Comparison of ENCODE assay signal across 23 cellular contexts in genomic region chr6:137084865-137085617, GRCh38. TPM values are rescaled to one million over a fixed set of nuclear protein-coding genes. Genes with fewer than 3 reads are reported as not detected.
DNase-seq lines count a peak whose midpoint lies in the region; ATAC-seq, FAIRE-seq and TF ChIP-seq lines count a peak whose summit lies in the region.
"Had no signal": no experiment of that assay in that cellular context is flagged by ENCODE, and none has a peak within 500 bp of the region (broad histone marks: within the 10 kb centered on the region; RNA-seq: fewer than 3 reads in every experiment).

No MANE protein-coding gene starts in this region.

- RAD21 ChIA-PET in GM12878 (lab: Charles Lee; ENCODE audit: unreplicated experiment) = interaction anchor here (1.0 to 9.3 kb wide), 12 partner anchors 9 to 620 kb away, joined by 3 to 80 read pairs (median 4); no protein-coding TSS in a partner anchor

- H3K27ac ChIP-seq in ACC112 (ENCODE audit: low read depth, low read length) (no peak overlapping the region), GM12878 (ENCODE audit: control insufficient read depth, insufficient read depth) (peak overlapping the region; percentile 24; the same call in 1 of the 2 replicates), HepG2 (ENCODE audit: extremely low read length, insufficient read depth, low read length) (no peak overlapping the region)
- H3K27ac ChIP-seq: A549, PC-9 had no signal

- 0% methylated on average over 2 of the region's 2 CpGs for WGBS in GM12878 (ENCODE audit: insufficient coverage, insufficient replicate concordance, low lambda C conversion rate, missing lambda C conversion rate)
- WGBS in HepG2 (ENCODE audit: low lambda C conversion rate) = 0% methylated on average over 2 of the region's 2 CpGs

- peak overlapping the region; percentile 17 for H2AFZ ChIP-seq in ACC112 (ENCODE audit: low read length, unreplicated experiment)
- peak overlapping the region; percentile 3; the same call in 1 of the 2 replicates for H2AFZ ChIP-seq in GM12878 (ENCODE audit: control insufficient read depth, low read depth, low read length)
- H2AFZ ChIP-seq in HepG2 (ENCODE audit: low read length) = no peak overlapping the region
- H2AFZ ChIP-seq: PC-9 had no signal

- TF ChIP-seq CTCF in D721Med (IDR thresholded peaks at IDR 0.05; ENCODE audit: insufficient read depth, missing control alignments) (no peak), GM12878 (IDR thresholded peaks at IDR 0.05 in 2 of 3, conservative IDR thresholded peaks at IDR 0.05 in 1 of 3; ENCODE audit: control insufficient read depth in 2 of 3, extremely low read depth in 1 of 3, insufficient read depth in 1 of 3, low read depth in 3 of 3, low read length in 3 of 3) (no peak), HepG2 (CRISPR knock-in tag; IDR thresholded peaks at IDR 0.05) (no peak)

- H3K4me2 ChIP-seq in GM12878 (ENCODE audit: control insufficient read depth, insufficient read depth) (peak overlapping the region; percentile 30; the same call in 1 of the 2 replicates), HepG2 (ENCODE audit: low read depth, low read length) (no peak overlapping the region)
- H3K4me2 ChIP-seq: A549, PC-9, SK-N-SH had no signal

- ATAC-seq in GM12878 = peak; percentile 67
- no peak for ATAC-seq in GM18861 (IDR thresholded peaks at IDR 0.05; ENCODE audit: unreplicated experiment)
- no peak for ATAC-seq in HepG2
- ATAC-seq: A549 had no signal

- no peaks in the 10 kb centered on the region for H3K36me3 ChIP-seq in ACC112 (ENCODE audit: insufficient read depth, low read length)
- no peaks in the 10 kb centered on the region for H3K36me3 ChIP-seq in GM12878 (ENCODE audit: control insufficient read depth in 2 of 2, insufficient read depth in 2 of 2, low read length in 1 of 2)
- H3K36me3 ChIP-seq in HepG2 (replicated peaks in 1 of 2; ENCODE audit: control insufficient read depth in 1 of 2, insufficient read depth in 2 of 2, low read length in 2 of 2) = no peaks in the 10 kb centered on the region
- H3K36me3 ChIP-seq: BE2C had no signal

- TF ChIP-seq POLR2A in GM12878 (IDR thresholded peaks at IDR 0.05; ENCODE audit: low read depth, low read length) = no peak
- TF ChIP-seq POLR2A in HepG2 (IDR thresholded peaks at IDR 0.05; ENCODE audit: insufficient read depth in 1 of 2, low read depth in 2 of 2, low read length in 2 of 2) = no peak

- DNase-seq in D721Med (ENCODE audit: insufficient read length, low spot score) = no peak
- DNase-seq in NOMO-1 treated with DMSO at 0.1 percent for 48 hours (lab: John Stamatoyannopoulos, UW; ENCODE audit: unreplicated experiment) = peak; percentile 37
- no peak for DNase-seq in GM12878 (ENCODE audit: low read depth, low spot score)
- DNase-seq in HepG2 (ENCODE audit: low spot score) = no peak
- no peak for DNase-seq in NCI-H146 treated with DMSO at 0.1 percent for 48 hours (lab: John Stamatoyannopoulos, UW; ENCODE audit: unreplicated experiment)
- DNase-seq: BE2C; CD4-positive, alpha-beta T cell; COR-L47; DND-41; Kasumi-1; NCI-H1105; NCI-H1694; NCI-H2081; NCI-H524 treated with DMSO at 0.1 percent for 48 hours; NCI-H82; PC-9; RPMI8226; SHP77 treated with DMSO at 0.1 percent for 48 hours; SK-N-SH had no signal

- SMC1A ChIA-PET in GM12878 (lab: Charles Lee; ENCODE audit: uncharacterized antibody, unreplicated experiment) = interaction anchor here (1.0 to 10.2 kb wide), 19 partner anchors 8 to 568 kb away, joined by 3 to 110 read pairs (median 5); no protein-coding TSS in a partner anchor

- POLR2A ChIA-PET in GM12878 (lab: Charles Lee) = interaction anchor here (0.6 kb wide), 1 partner anchor 175 kb away, joined by 3 read pairs; no protein-coding TSS in a partner anchor
- POLR2A ChIA-PET in HepG2 (lab: Yijun Ruan, JAX) = no interaction called here

- TF ChIP-seq EP300 in GM12878 (IDR thresholded peaks at IDR 0.05; ENCODE audit: borderline replicate concordance in 1 of 2, control insufficient read depth in 1 of 2, low read depth in 2 of 2, low read length in 2 of 2) (no peak), HepG2 (IDR thresholded peaks at IDR 0.05; ENCODE audit: low read depth in 2 of 2, low read length in 2 of 2) (no peak), HepG2 (CRISPR knock-in tag; IDR thresholded peaks at IDR 0.05; ENCODE audit: borderline replicate concordance) (no peak)

- H3K27me3 ChIP-seq in ACC112 (ENCODE audit: insufficient read depth, low read length) (0 out of 2 replicates have a peak, but pooled peaks cover 4% of the 10 kb centered on the region), GM12878 (replicated peaks in 1 of 2; ENCODE audit: control insufficient read depth in 2 of 2, insufficient read depth in 2 of 2, low read length in 1 of 2) (no peaks in the 10 kb centered on the region), HepG2 (ENCODE audit: control insufficient read depth in 1 of 2, insufficient read depth in 2 of 2, low read length in 2 of 2) (no peaks in the 10 kb centered on the region; a peak in 2 of 5 replicates)
- H3K27me3 ChIP-seq: BE2C had no signal

- intact Hi-C loops in GM12878 (cut with micrococcal nuclease; ENCODE audit: unreplicated experiment) (no loop called here), HepG2 (cut with micrococcal nuclease; ENCODE audit: unreplicated experiment) (no loop called here)

- TF ChIP-seq RAD21 in GM12878 (IDR thresholded peaks at IDR 0.05; ENCODE audit: insufficient read depth, low read depth, low read length) = no peak
- no peak for TF ChIP-seq RAD21 in HepG2 (CRISPR knock-in tag; IDR thresholded peaks at IDR 0.05)

- H3K79me2 ChIP-seq in ACC112 (ENCODE audit: control insufficient read depth, insufficient read depth, low read length, unreplicated experiment) (no peaks in the 10 kb centered on the region), GM12878 (ENCODE audit: control insufficient read depth, insufficient read depth, low read length) (no peaks in the 10 kb centered on the region), HepG2 (ENCODE audit: insufficient read depth, low read length) (no peaks in the 10 kb centered on the region)

- CTCF ChIA-PET in GM12878 (lab: Yijun Ruan, JAX) (interaction anchor here (0.7 to 12.9 kb wide), 13 partner anchors 8 to 553 kb away, joined by 3 to 164 read pairs (median 4); no protein-coding TSS in a partner anchor), HepG2 (lab: Yijun Ruan, JAX; ENCODE audit: low intra/inter-chr PET ratio, low total read pairs) (no interaction called here)

- H3K9me3 ChIP-seq in GM12878 (replicated peaks; ENCODE audit: control insufficient read depth, insufficient read depth, low read length) (no peaks in the 10 kb centered on the region; the same call in 2 of the 3 replicates), HepG2 (ENCODE audit: low read length) (no peaks in the 10 kb centered on the region)
- H3K9me3 ChIP-seq: A549, BE2C, SK-N-SH had no signal

- in situ Hi-C loops in GM12878 (cut with MboI) (loop anchor here (5.0 kb wide), 1 partner anchor 332 kb away; no protein-coding TSS in a partner anchor), HepG2 (cut with HindIII; ENCODE audit: extremely low pct_ligation_motif_present, low pct_unique_long_range_greater_than_20kb) (loop anchor here (25.0 kb wide), 1 partner anchor 877 kb away; no protein-coding TSS in a partner anchor)

- H3K9ac ChIP-seq in GM12878 (ENCODE audit: control insufficient read depth, insufficient read depth, low read length) (no peak overlapping the region), HepG2 (ENCODE audit: insufficient read depth, low read depth, low read length) (no peak overlapping the region)
- H3K9ac ChIP-seq: SK-N-SH had no signal

- FAIRE-seq in D721Med (lab: Jason Lieb, UNC) (peak; percentile 38), GM12878 (lab: Jason Lieb, UNC) (no peak), HepG2 (lab: Jason Lieb, UNC) (no peak)
- FAIRE-seq: A549 had no signal

- H3K4me3 ChIP-seq in ACC112 (ENCODE audit: low read depth, low read length) (no peak overlapping the region), GM12878 (no peak overlapping the region), HepG2 (replicated peaks in 1 of 3; ENCODE audit: insufficient read depth in 1 of 3, low read depth in 2 of 3, low read length in 3 of 3) (no peak overlapping the region)
- H3K4me3 ChIP-seq: A549, PC-9 had no signal

- H3K4me1 ChIP-seq in ACC112 (ENCODE audit: control insufficient read depth, insufficient read depth, low read length, unreplicated experiment) = no peaks in the 10 kb centered on the region
- peaks cover 26% of the 10 kb centered on the region for H3K4me1 ChIP-seq in GM12878 (ENCODE audit: control insufficient read depth, insufficient read depth, low read length)
- H3K4me1 ChIP-seq in HepG2 (ENCODE audit: insufficient read depth, low read length) = no peaks in the 10 kb centered on the region
- H3K4me1 ChIP-seq: A549, BE2C had no signal

- BruUV-seq in GM12878 (replicated peaks; lab: Mats Ljungman, UMichigan) = no TSS peak
- no TSS peak for BruUV-seq in HepG2 (replicated peaks; lab: Mats Ljungman, UMichigan)

- no peaks in the 10 kb centered on the region for H4K20me1 ChIP-seq in GM12878 (ENCODE audit: control insufficient read depth, insufficient read depth)
- no peaks in the 10 kb centered on the region for H4K20me1 ChIP-seq in HepG2 (ENCODE audit: insufficient read depth, low read length)

RNA-seq across cellular contexts. Expression of gene IL20RA, which starts 40.3 kb away (rescaled TPM):
- 0.19 TPM in 1 of 2 replicates, not detected in the other for total RNA-seq in GM12878 (2013; cell fraction: nucleolus; rRNA removed)
- 0.11 TPM in 1 of 2 replicates, not detected in the other for total RNA-seq in GM12878 (2014; rRNA removed)
- 0.09 TPM in 1 of 2 replicates, not detected in the other for total RNA-seq in GM12878 (2014; rRNA removed; fragmentation: Illumina TruSeq; extraction: Trizol)
- 0.08 TPM in 1 of 2 replicates, not detected in the other for total RNA-seq in GM12878 (2021)
- polyA plus RNA-seq in GM12878 (2011; ENCODE audit: low read depth) = not detected
- polyA plus RNA-seq in GM12878 (2011; rRNA removed) = 0.11 and 0.16 TPM in 2 replicates
- polyA plus RNA-seq in GM12878 (2011; cell fraction: cytosol; rRNA removed) = 0.02 and 0.06 TPM in 2 replicates
- polyA plus RNA-seq in GM12878 (2011; cell fraction: nucleus; rRNA removed) = 0.06 and 0.09 TPM in 2 replicates
- not detected in 2 replicates for polyA plus RNA-seq in GM12878 (2012)
- polyA plus RNA-seq in GM12878 (2014; fragmentation: Illumina TruSeq; extraction: Trizol) = 0.03 TPM in 1 of 2 replicates, not detected in the other
- polyA plus RNA-seq in GM12878 (2014; fragmentation: Nextera tagmentation; extraction: Ambion mirVana) = under 1 TPM; 0.02 to 0.16 TPM
- 0.05 TPM in 1 of 2 replicates, not detected in the other for polyA plus RNA-seq in GM12878 (2014; rRNA removed)
- polyA plus RNA-seq in GM12878 (2016; fragmentation: Nextera tagmentation; extraction: Ambion mirVana) = not detected
- polyA minus RNA-seq in GM12878 (2011; rRNA and poly(A)+ RNA removed) = not detected in 2 replicates
- not detected in 2 replicates for polyA minus RNA-seq in GM12878 (2011; cell fraction: cytosol; rRNA and poly(A)+ RNA removed)
- polyA minus RNA-seq in GM12878 (2011; cell fraction: nucleus; rRNA and poly(A)+ RNA removed) = not detected in 2 replicates
- not detected in 2 replicates for total RNA-seq in HepG2 (2016; rRNA removed; fragmentation: Illumina TruSeq; extraction: Trizol)
- total RNA-seq in HepG2 (2016; cell fraction: cytosol; rRNA removed; fragmentation: Illumina TruSeq; extraction: Trizol; ENCODE audit: low read depth) = not detected in 2 replicates
- total RNA-seq in HepG2 (2016; cell fraction: insoluble cytoplasmic fraction; rRNA removed; fragmentation: Illumina TruSeq; extraction: Trizol) = not detected in 2 replicates
- not detected in 2 replicates for total RNA-seq in HepG2 (2016; cell fraction: membrane; rRNA removed; fragmentation: Illumina TruSeq; extraction: Trizol)
- not detected in 2 replicates for total RNA-seq in HepG2 (2016; cell fraction: nucleus; rRNA removed; fragmentation: Illumina TruSeq; extraction: Trizol)
- polyA plus RNA-seq in HepG2 (2011; rRNA removed) = not detected in 2 replicates
- not detected in 2 replicates for polyA plus RNA-seq in HepG2 (2011; cell fraction: cytosol; rRNA removed)
- not detected in 2 replicates for polyA plus RNA-seq in HepG2 (2011; cell fraction: nucleus; rRNA removed)
- polyA plus RNA-seq in HepG2 (2012) = not detected in 2 replicates
- polyA plus RNA-seq in HepG2 (2016; cell fraction: cytosol; fragmentation: Illumina TruSeq; extraction: Trizol; ENCODE audit: low read depth) = not detected in 2 replicates
- not detected in 2 replicates for polyA plus RNA-seq in HepG2 (2016; cell fraction: insoluble cytoplasmic fraction; fragmentation: Illumina TruSeq; extraction: Trizol; ENCODE audit: low read depth)
- not detected in 2 replicates for polyA plus RNA-seq in HepG2 (2016; cell fraction: membrane; fragmentation: Illumina TruSeq; extraction: Trizol; ENCODE audit: low read depth)
- polyA plus RNA-seq in HepG2 (2016; cell fraction: nucleus; fragmentation: Illumina TruSeq; extraction: Trizol; ENCODE audit: insufficient read depth, low read depth) = not detected in 2 replicates
- 2.0 TPM in 1 of 2 replicates, not detected in the other for polyA minus RNA-seq in HepG2 (2011; rRNA and poly(A)+ RNA removed; ENCODE audit: low replicate concordance)
- not detected in 2 replicates for polyA minus RNA-seq in HepG2 (2011; cell fraction: cytosol; rRNA and poly(A)+ RNA removed)
- not detected in 2 replicates for polyA minus RNA-seq in HepG2 (2011; cell fraction: nucleus; rRNA and poly(A)+ RNA removed)
- total RNA-seq: CD4-positive, alpha-beta T cell had no signal
- polyA plus RNA-seq: IgD-negative memory B cell had no signal
